11 cellular contexts compared by ENCODE assay signal in the genomic region with DNA sequence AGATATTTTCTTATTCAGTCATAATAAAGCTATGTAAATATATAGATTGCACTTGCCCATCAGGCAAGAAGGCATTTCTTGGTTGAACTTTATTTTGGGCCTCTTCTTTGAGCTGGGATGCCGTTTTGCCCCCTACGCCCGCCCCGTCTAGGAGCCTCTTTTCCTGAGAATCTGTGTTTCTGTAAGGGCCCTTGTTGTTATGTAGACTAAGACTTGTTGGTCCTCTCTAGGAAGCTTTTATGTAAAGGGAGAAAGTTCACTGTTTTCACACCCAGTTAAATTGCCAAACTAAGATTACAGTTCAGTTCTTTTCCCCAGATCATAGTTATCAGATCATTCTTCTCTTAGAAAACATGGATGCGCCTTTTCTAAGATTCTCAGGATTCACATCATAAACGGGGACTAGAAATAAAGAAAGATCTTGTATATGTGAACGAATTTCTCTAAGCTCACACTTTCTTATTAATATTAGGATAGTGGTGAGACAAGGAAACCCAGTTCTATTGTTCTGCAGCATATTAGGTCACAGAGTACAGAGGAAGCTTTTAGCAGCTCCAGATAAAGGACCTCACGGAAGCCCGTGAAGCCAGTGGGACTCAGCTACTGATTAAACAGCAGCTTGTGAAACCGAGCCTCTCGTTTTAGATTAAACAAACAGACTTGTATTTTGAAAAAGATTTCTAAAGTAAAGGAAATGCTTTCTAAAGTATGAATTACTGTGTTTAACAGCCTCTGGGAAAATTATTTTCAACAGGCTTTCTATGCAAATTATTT. TPM values are rescaled to one million over a fixed set of nuclear protein-coding genes. Genes with fewer than 3 reads are reported as not detected.
DNase-seq lines count a peak whose midpoint lies in the region; ATAC-seq, FAIRE-seq and TF ChIP-seq lines count a peak whose summit lies in the region.
"Had no signal": no experiment of that assay in that cellular context is flagged by ENCODE, and none has a peak within 500 bp of the region (broad histone marks: within the 10 kb centered on the region; RNA-seq: fewer than 3 reads in every experiment).

No MANE protein-coding gene starts in this region.

- no peak overlapping the region for H2BK12ac ChIP-seq in H1 (ENCODE audit: low read depth, low read length)

- no peak overlapping the region for H3K18ac ChIP-seq in H1 (ENCODE audit: extremely low read depth, low read length)

- TF ChIP-seq POLR2A in H1 (IDR thresholded peaks at IDR 0.05; ENCODE audit: control extremely low read depth in 1 of 2, low read depth in 2 of 2, low read length in 2 of 2) (no peak), upper lobe of left lung (IDR thresholded peaks at IDR 0.05) (no peak)

- H4K20me1 ChIP-seq in SK-N-SH (ENCODE audit: insufficient read depth), result peaks cover 12% of the 10 kb centered on the region
- H4K20me1 ChIP-seq in H1 (replicated peaks in 1 of 2; ENCODE audit: control insufficient read depth in 1 of 2, insufficient read depth in 2 of 2, low read length in 2 of 2), result peaks cover 8 to 11% of the 10 kb centered on the region in 2 experiments

- no peak overlapping the region for H4K91ac ChIP-seq in H1 (replicated peaks; ENCODE audit: insufficient read length, low read length)

- no peak for FAIRE-seq in H1 (lab: Jason Lieb, UNC)

- no peak overlapping the region for H4K5ac ChIP-seq in H1 (ENCODE audit: insufficient read length, low read depth, low read length)

- DNase-seq in SK-N-SH (peak; percentile 52), H1 (ENCODE audit: low read depth in 1 of 2, low spot score in 2 of 2) (no peak), upper lobe of left lung (peak in 1 of 2 donors; percentile 80), MG63 (no peak)
- DNase-seq in activated CD4-positive, alpha-beta T cell treated with anti-CD3 and anti-CD28 coated beads for 48 hours, result no peak
- DNase-seq: activated naive CD4-positive, alpha-beta T cell; effector memory CD4-positive, alpha-beta T cell; WERI-Rb-1 had no signal

- CTCF ChIA-PET in SK-N-SH (lab: Yijun Ruan, JAX), result interaction anchor here (0.6 to 12.6 kb wide), 13 partner anchors 10 to 606 kb away, joined by 3 to 328 read pairs (median 3); no protein-coding TSS in a partner anchor
- CTCF ChIA-PET in H1 (lab: Charles Lee; ENCODE audit: partially characterized antibody), result interaction anchor here (0.6 to 3.4 kb wide), 8 partner anchors 13 to 969 kb away, joined by 3 to 54 read pairs (median 3); no protein-coding TSS in a partner anchor

- no peak overlapping the region for H2AFZ ChIP-seq in SK-N-SH (ENCODE audit: low read depth)
- no peak overlapping the region for H2AFZ ChIP-seq in H1 (ENCODE audit: low read length)

- H3K4me1 ChIP-seq in SK-N-SH (ENCODE audit: control insufficient read depth in 1 of 2, insufficient read depth in 2 of 2, low read depth in 1 of 2, low read length in 1 of 2), result peaks cover 9 to 12% of the 10 kb centered on the region in 2 experiments; a peak in 3 of 4 replicates
- H3K4me1 ChIP-seq in H1 (replicated peaks in 1 of 4; ENCODE audit: control insufficient read depth in 3 of 4, insufficient read depth in 4 of 4, low read length in 3 of 4), result peaks cover 2 to 11% (median 6%) of the 10 kb centered on the region in 4 experiments; a peak in 5 of 7 replicates
- H3K4me1 ChIP-seq in liver (ENCODE audit: control insufficient read depth in 4 of 4, insufficient read depth in 4 of 4, low read length in 3 of 4), result peaks cover 6 to 35% (median 25%) of the 10 kb centered on the region in 4 donors
- peaks cover 13 to 37% (median 31%) of the 10 kb centered on the region in 4 donors for H3K4me1 ChIP-seq in upper lobe of left lung

- H3K23me2 ChIP-seq in H1 (ENCODE audit: low read depth, low read length), result no peaks in the 10 kb centered on the region

- no peak overlapping the region for H2BK120ac ChIP-seq in H1 (replicated peaks; ENCODE audit: low read depth, low read length)

- no peak overlapping the region for H3K4ac ChIP-seq in H1 (replicated peaks; ENCODE audit: insufficient read length, low read depth, low read length)

- H2AK5ac ChIP-seq in H1 (ENCODE audit: low read depth, low read length), result no peak overlapping the region

- H3K9ac ChIP-seq in SK-N-SH, result no peak overlapping the region
- no peak overlapping the region; a peak in 1 of 7 replicates for H3K9ac ChIP-seq in H1 (replicated peaks in 1 of 4; ENCODE audit: extremely low read depth in 1 of 4, low read depth in 3 of 4, low read length in 3 of 4)
- peak overlapping the region; percentile 27 to 61 for H3K9ac ChIP-seq in liver (ENCODE audit: low read depth in 1 of 2, low read length in 2 of 2)

- no peak overlapping the region for H2BK5ac ChIP-seq in H1 (ENCODE audit: low read depth, low read length)

- WGBS in SK-N-SH (ENCODE audit: low lambda C conversion rate), result 72% methylated on average over 11 of the region's 11 CpGs
- WGBS in H1 (ENCODE audit: extremely low coverage in 1 of 2, insufficient coverage in 1 of 2, insufficient read length in 1 of 2, insufficient replicate concordance in 2 of 2, low coverage in 1 of 2, low lambda C conversion rate in 2 of 2, missing lambda C conversion rate in 1 of 2), 2 experiments, result 33% methylated on average over 11 of the region's 11 CpGs; no CpG with 5 or more reads in 1 of the 2 experiments
- WGBS in liver, result 39% methylated on average over 11 of the region's 11 CpGs
- 45 to 56% methylated on average over 11 of the region's 11 CpGs for WGBS in upper lobe of left lung, 2 donors

- no peak overlapping the region for H3K23ac ChIP-seq in H1 (ENCODE audit: insufficient read length)

- no peak overlapping the region for H3K14ac ChIP-seq in H1 (ENCODE audit: insufficient read length)

- H2BK20ac ChIP-seq in H1 (ENCODE audit: low read length), result no peak overlapping the region

- H4K8ac ChIP-seq in H1 (ENCODE audit: extremely low read depth, insufficient read depth, low read length), result no peak overlapping the region

- H3K27me3 ChIP-seq in SK-N-SH (ENCODE audit: insufficient read depth) (no peaks in the 10 kb centered on the region), H1 (replicated peaks in 1 of 4; ENCODE audit: control insufficient read depth in 3 of 4, extremely low read depth in 1 of 4, insufficient read depth in 3 of 4, low read length in 3 of 4) (no peaks in the 10 kb centered on the region), liver (ENCODE audit: control insufficient read depth in 4 of 4, insufficient read depth in 4 of 4, low read length in 3 of 4) (no peaks in the 10 kb centered on the region), upper lobe of left lung (no peaks in the 10 kb centered on the region), MG63 (no peaks in the 10 kb centered on the region)

- no peak overlapping the region for H3K56ac ChIP-seq in H1 (replicated peaks; ENCODE audit: insufficient read length, low read depth, low read length)

- H3K36me3 ChIP-seq in SK-N-SH (replicated peaks in 1 of 2; ENCODE audit: control insufficient read depth in 1 of 2, insufficient read depth in 2 of 2, low read length in 1 of 2) (no peaks in the 10 kb centered on the region), H1 (ENCODE audit: control insufficient read depth in 2 of 4, insufficient read depth in 4 of 4, low read length in 3 of 4) (no peaks in the 10 kb centered on the region), liver (ENCODE audit: control insufficient read depth in 4 of 4, insufficient read depth in 3 of 4, low read depth in 1 of 4, low read length in 3 of 4) (no peaks in the 10 kb centered on the region), upper lobe of left lung (no peaks in the 10 kb centered on the region), MG63 (no peaks in the 10 kb centered on the region)

- no peaks in the 10 kb centered on the region for H3K9me3 ChIP-seq in SK-N-SH
- H3K9me3 ChIP-seq in H1 (ENCODE audit: insufficient read depth in 2 of 2, low read depth in 1 of 2, low read length in 1 of 2), result no peaks in the 10 kb centered on the region
- no peaks in the 10 kb centered on the region for H3K9me3 ChIP-seq in liver (ENCODE audit: control insufficient read depth in 4 of 4, low read length in 3 of 4)
- no peaks in the 10 kb centered on the region for H3K9me3 ChIP-seq in upper lobe of left lung
- H3K9me3 ChIP-seq in MG63, result no peaks in the 10 kb centered on the region

- TF ChIP-seq CTCF in SK-N-SH (IDR thresholded peaks at IDR 0.05) (no peak), H1 (IDR thresholded peaks at IDR 0.05; ENCODE audit: control extremely low read depth in 1 of 3, insufficient read depth in 1 of 3, low read depth in 1 of 3, low read length in 3 of 3) (no peak), liver (IDR thresholded peaks at IDR 0.05; ENCODE audit: low read depth, low read length, missing input control) (no peak), upper lobe of left lung (IDR thresholded peaks at IDR 0.05) (no peak)

- H3K9me2 ChIP-seq in SK-N-SH, result no peaks in the 10 kb centered on the region

- POLR2A ChIA-PET in SK-N-SH (lab: Yijun Ruan, JAX), result interaction anchor here (1.1 to 1.3 kb wide), 2 partner anchors 9 to 56 kb away, joined by 3 to 4 read pairs; no protein-coding TSS in a partner anchor
- POLR2A ChIA-PET in H1 (lab: Charles Lee; ENCODE audit: partially characterized antibody), result interaction anchor here (1.1 to 1.9 kb wide), 4 partner anchors 9 to 238 kb away, joined by 3 to 8 read pairs (median 3); partner anchors contain the start of gene ASNS

- H3K27ac ChIP-seq in SK-N-SH (ENCODE audit: low read depth in 2 of 2, low read length in 1 of 2), result peak overlapping the region in 1 of 2 experiments; percentile 53; a peak in 2 of 4 replicates
- no peak overlapping the region for H3K27ac ChIP-seq in H1 (ENCODE audit: low read depth, low read length)
- H3K27ac ChIP-seq in liver (ENCODE audit: low read depth in 1 of 2, low read length in 2 of 2), result peak overlapping the region; percentile 51 to 72
- peak overlapping the region; percentile 48 to 74 (median 66) for H3K27ac ChIP-seq in upper lobe of left lung
- H3K27ac ChIP-seq: WERI-Rb-1 had no signal

- TF ChIP-seq EP300 in SK-N-SH (IDR thresholded peaks at IDR 0.05; ENCODE audit: borderline replicate concordance in 1 of 2, low read depth in 1 of 2, low read length in 1 of 2) (no peak), H1 (IDR thresholded peaks at IDR 0.05; ENCODE audit: borderline replicate concordance in 1 of 2, low read depth in 2 of 2, low read length in 2 of 2) (no peak), upper lobe of left lung (IDR thresholded peaks at IDR 0.05) (no peak)

- H3K79me2 ChIP-seq in SK-N-SH (ENCODE audit: insufficient read depth) (peaks cover 77% of the 10 kb centered on the region), H1 (ENCODE audit: control insufficient read depth in 1 of 2, insufficient read depth in 2 of 2, low read length in 2 of 2) (peaks cover 14 to 80% of the 10 kb centered on the region in 2 experiments)

- TF ChIP-seq RAD21 in SK-N-SH (IDR thresholded peaks at IDR 0.05; ENCODE audit: low read length) (no peak), H1 (IDR thresholded peaks at IDR 0.05 in 1 of 2, conservative IDR thresholded peaks at IDR 0.05 in 1 of 2; ENCODE audit: low read depth in 2 of 2, low read length in 2 of 2) (no peak), liver (IDR thresholded peaks at IDR 0.05) (peak; percentile 14 to 55)

- no peak overlapping the region for H3K4me3 ChIP-seq in SK-N-SH (ENCODE audit: low read depth in 2 of 2, low read length in 1 of 2)
- peak overlapping the region in 2 of 4 experiments; percentile 5 to 50; a peak in 3 of 8 replicates for H3K4me3 ChIP-seq in H1 (ENCODE audit: extremely low read depth in 1 of 4, insufficient read depth in 2 of 4, low read depth in 3 of 4, low read length in 4 of 4)
- peak overlapping the region in 1 of 3 donors; percentile 15 for H3K4me3 ChIP-seq in liver (ENCODE audit: low read depth in 1 of 3, low read length in 3 of 3)
- H3K4me3 ChIP-seq in upper lobe of left lung, result peak overlapping the region in 2 of 4 donors; percentile 11 to 31
- no peak overlapping the region for H3K4me3 ChIP-seq in MG63

- H3K79me1 ChIP-seq in H1 (ENCODE audit: low read depth, low read length), result peaks cover 4% of the 10 kb centered on the region

- ATAC-seq in SK-N-SH treated with all-trans-retinoic acid at 6 μM for 48 hours (no peak), upper lobe of left lung (ENCODE audit: low FRiP score in 2 of 2) (peak in 1 of 2 donors; percentile 56), HG02763 (IDR thresholded peaks at IDR 0.05; ENCODE audit: unreplicated experiment) (no peak)

- no peaks in the 10 kb centered on the region for H3F3A ChIP-seq in SK-N-SH (replicated peaks; ENCODE audit: insufficient read depth)

- no peak overlapping the region for H3K4me2 ChIP-seq in SK-N-SH
- peak overlapping the region; percentile 52 to 54 for H3K4me2 ChIP-seq in H1 (ENCODE audit: insufficient read depth in 1 of 2, low read depth in 2 of 2, low read length in 2 of 2)

- no peak overlapping the region for H2BK15ac ChIP-seq in H1 (ENCODE audit: low read length)

RNA-seq across cellular contexts. Expression of gene LMTK2, which starts 3.8 kb away (rescaled TPM):
- polyA plus RNA-seq in SK-N-SH (2012; rRNA removed), result 6.8 and 9.0 TPM in 2 replicates
- polyA plus RNA-seq in SK-N-SH (2012; cell fraction: cytosol; rRNA removed), result 5.4 and 6.7 TPM in 2 replicates
- 12.6 and 13.3 TPM in 2 replicates for polyA plus RNA-seq in SK-N-SH (2012; cell fraction: nucleus; rRNA removed)
- 26.8 and 30.7 TPM in 2 replicates for total RNA-seq in H1 (2021; fragmentation: NEBNext Ultra II Directional; extraction: Animal tissue kit (Norgen Biotek cat#: 25700))
- 9.7 and 11.3 TPM in 2 replicates for polyA plus RNA-seq in H1 (2011; rRNA removed)
- polyA plus RNA-seq in H1 (2011; cell fraction: cytosol; rRNA removed), result 8.8 TPM
- polyA plus RNA-seq in H1 (2011; cell fraction: nucleus; rRNA removed), result 15.7 TPM
- polyA plus RNA-seq in H1 (2012, experiment 1 of 2), result 11.1 to 13.4 TPM (median 12.7 TPM) in 4 replicates
- 3.1 TPM for polyA plus RNA-seq in H1 (2012, experiment 2 of 2)
- polyA plus RNA-seq in H1 (2013, experiment 1 of 2), result 17.8 TPM
- polyA plus RNA-seq in H1 (2013, experiment 2 of 2), result 19.3 TPM
- polyA minus RNA-seq in H1 (2011; rRNA and poly(A)+ RNA removed), result 18.6 and 20.3 TPM in 2 replicates
- 17.8 TPM for polyA minus RNA-seq in H1 (2011; cell fraction: cytosol; rRNA and poly(A)+ RNA removed)
- polyA minus RNA-seq in H1 (2011; cell fraction: nucleus; rRNA and poly(A)+ RNA removed), result 20.2 TPM
- total RNA-seq in liver, result 10 to 100 TPM; 13.4 to 14.3 TPM
- polyA plus RNA-seq in liver, result 1 to 10 TPM; 3.1 to 4.5 TPM
- total RNA-seq in upper lobe of left lung, result 10 to 100 TPM; 27.6 to 65.8 (median 37.5) TPM
- total RNA-seq in MG63 (2014; rRNA removed; shearing (Covaris generic); ENCODE audit: low replicate concordance), result 2.6 and 4.8 TPM in 2 replicates

Comparison
In these comparisons a context has a peak if more than half of its experiments do, and no peak if none do; other contexts are left out.
1. H3K9ac ChIP-seq: peak in liver (2 of 2); none in SK-N-SH (single experiment) and H1 (0 of 4).